Comparison of ENCODE assay signal across 10 cellular contexts in the genomic region with DNA sequence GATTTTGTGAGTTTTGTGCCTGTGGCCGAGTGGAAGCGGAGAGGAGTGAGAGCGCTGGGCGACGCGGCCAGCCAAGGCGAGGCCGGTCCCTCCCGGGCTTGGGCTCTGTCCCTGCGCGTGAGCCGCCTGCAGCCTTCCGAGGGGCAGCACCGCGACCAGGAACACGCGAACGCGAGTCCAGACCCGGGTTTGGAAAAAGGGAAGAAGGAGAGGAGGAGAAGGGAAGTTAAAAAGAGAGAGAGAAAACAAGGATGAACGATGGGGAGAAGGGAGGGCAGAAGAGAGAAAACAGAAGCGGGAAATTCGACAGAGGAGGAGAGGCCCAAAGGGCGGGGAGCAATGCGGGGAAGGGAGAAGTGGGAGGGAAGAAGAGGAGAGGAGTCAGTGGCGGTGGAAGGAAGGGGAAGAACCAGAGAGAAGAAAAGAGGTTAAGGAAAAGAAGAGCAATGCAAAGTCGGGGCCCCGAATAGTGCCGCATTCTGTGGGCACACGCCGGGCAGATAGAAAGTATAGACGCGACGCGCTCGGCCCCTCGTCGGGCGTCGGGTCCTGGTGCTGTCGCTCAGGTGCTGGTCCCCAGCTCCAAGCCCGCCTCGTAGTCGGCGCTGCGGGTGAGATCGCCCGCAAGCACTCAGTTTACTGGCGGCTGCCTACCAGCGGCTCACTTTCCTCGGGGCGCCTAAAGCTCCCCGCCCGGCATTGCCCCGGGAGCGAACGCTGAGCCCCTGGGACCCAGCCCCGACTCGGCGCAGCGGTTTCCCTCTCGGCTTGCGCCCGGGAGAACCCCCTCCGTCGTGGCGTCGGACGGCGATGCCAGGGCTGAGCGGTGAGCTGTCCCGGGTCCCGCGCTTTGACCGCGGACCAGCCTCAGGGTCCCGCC. TPM values are rescaled to one million over a fixed set of nuclear protein-coding genes. Genes with fewer than 3 reads are reported as not detected.
DNase-seq lines count a peak whose midpoint lies in the region; ATAC-seq, FAIRE-seq and TF ChIP-seq lines count a peak whose summit lies in the region.
"Had no signal": no experiment of that assay in that cellular context is flagged by ENCODE, and none has a peak within 500 bp of the region (broad histone marks: within the 10 kb centered on the region; RNA-seq: fewer than 3 reads in every experiment).

No MANE protein-coding gene starts in this region.

- H3K4me1 ChIP-seq in GM23248 (ENCODE audit: insufficient read depth) (0 out of 2 replicates have a peak, but pooled peaks cover 9% of the 10 kb centered on the region), iPS DF 6.9 (ENCODE audit: control insufficient read depth, insufficient read depth, low read length) (peaks cover 4% of the 10 kb centered on the region; the same call in 1 of the 2 replicates), smooth muscle cell (ENCODE audit: low read depth) (peaks cover 14% of the 10 kb centered on the region), testis (peaks cover 23% of the 10 kb centered on the region)

- H3K9me3 Mint-ChIP-seq in activated CD8-positive, alpha-beta T cell treated with anti-CD3 and anti-CD28 coated beads, Interleukin-2, amount 10 ng/mL, durations not matched to agents 7 days and 5 days (ENCODE audit: insufficient read depth), result no peaks in the 10 kb centered on the region

- H3K27ac Mint-ChIP-seq in activated CD8-positive, alpha-beta T cell treated with anti-CD3 and anti-CD28 coated beads, Interleukin-2, amount 10 ng/mL, durations not matched to agents 7 days and 5 days, result no peak overlapping the region

- no peaks in the 10 kb centered on the region for H4K20me1 ChIP-seq in GM23248 (ENCODE audit: insufficient read depth)
- no peaks in the 10 kb centered on the region for H4K20me1 ChIP-seq in smooth muscle cell (ENCODE audit: low read depth)

- TF ChIP-seq CTCF in smooth muscle cell (IDR thresholded peaks at IDR 0.05; ENCODE audit: borderline replicate concordance, insufficient read depth, poor library complexity, severe bottlenecking) (no peak), testis (IDR thresholded peaks at IDR 0.05) (no peak)

- H3K79me2 ChIP-seq in GM23248 (ENCODE audit: insufficient read depth) (no peaks in the 10 kb centered on the region), smooth muscle cell (ENCODE audit: low read depth) (no peaks in the 10 kb centered on the region)

- in situ Hi-C loops in GM23248 (cut with MboI), result no loop called here

- H3K4me3 Mint-ChIP-seq in activated CD8-positive, alpha-beta T cell treated with anti-CD3 and anti-CD28 coated beads, Interleukin-2, amount 10 ng/mL, durations not matched to agents 7 days and 5 days, result peak overlapping the region; percentile 28

- no peaks in the 10 kb centered on the region for H3F3A ChIP-seq in GM23248 (ENCODE audit: insufficient read depth)
- H3F3A ChIP-seq in smooth muscle cell (ENCODE audit: low read depth), result no peaks in the 10 kb centered on the region

- ATAC-seq in activated CD8-positive, alpha-beta T cell treated with anti-CD3 and anti-CD28 coated beads, Interleukin-2, amount 10 ng/mL, durations not matched to agents 7 days and 5 days, result peak; percentile 27
- no peak for ATAC-seq in HG03135 (IDR thresholded peaks at IDR 0.05; ENCODE audit: unreplicated experiment)

- TF ChIP-seq POLR2A in testis (IDR thresholded peaks at IDR 0.05), result no peak
- TF ChIP-seq POLR2A in H54 (IDR thresholded peaks at IDR 0.05; ENCODE audit: low read depth, low read length), result no peak

- no peak for FAIRE-seq in H54 (lab: Jason Lieb, UNC)

- H3K9ac ChIP-seq in GM23248 (no peak overlapping the region), smooth muscle cell (ENCODE audit: low read depth) (no peak overlapping the region)

- H3K36me3 Mint-ChIP-seq in activated CD8-positive, alpha-beta T cell treated with anti-CD3 and anti-CD28 coated beads, Interleukin-2, amount 10 ng/mL, durations not matched to agents 7 days and 5 days (ENCODE audit: low read depth), result no peaks in the 10 kb centered on the region

- H2AFZ ChIP-seq in GM23248 (0 out of 2 replicates have a peak overlapping the region, but pooled peaks have one; percentile 54), smooth muscle cell (ENCODE audit: low read depth) (peak overlapping the region; percentile 53)

- H3K4me3 ChIP-seq in GM23248 (peak overlapping the region; percentile 34), iPS DF 6.9 (ENCODE audit: low read length) (peak overlapping the region; percentile 30; the same call in 1 of the 2 replicates), smooth muscle cell (peak overlapping the region; percentile 60), testis (peak overlapping the region in 1 of 2 donors; percentile 47)

- intact Hi-C loops in testis (cut with DNase I; ENCODE audit: low total_unique reads), result no loop called here

- H3K36me3 ChIP-seq in GM23248 (ENCODE audit: low read depth), result no peaks in the 10 kb centered on the region
- H3K36me3 ChIP-seq in iPS DF 6.9 (ENCODE audit: control insufficient read depth, insufficient read depth, low read length), result no peaks in the 10 kb centered on the region
- H3K36me3 ChIP-seq in smooth muscle cell (ENCODE audit: low read depth), result no peaks in the 10 kb centered on the region
- no peaks in the 10 kb centered on the region for H3K36me3 ChIP-seq in testis (ENCODE audit: low read depth, missing control alignments)

- H3K4me1 Mint-ChIP-seq in activated CD8-positive, alpha-beta T cell treated with anti-CD3 and anti-CD28 coated beads, Interleukin-2, amount 10 ng/mL, durations not matched to agents 7 days and 5 days (ENCODE audit: low read depth), result peaks cover 26% of the 10 kb centered on the region

- DNase-seq in GM23248 (peak; percentile 10), iPS DF 6.9 (ENCODE audit: low read depth, low spot score) (no peak), smooth muscle cell (lab: John Stamatoyannopoulos, UW; ENCODE audit: unreplicated experiment) (no peak), testis (no peak), NCI-H2081 treated with DMSO at 0.1 percent for 48 hours (lab: John Stamatoyannopoulos, UW) (no peak), H54 (ENCODE audit: insufficient read length, low spot score) (no peak)
- no peak for DNase-seq in activated CD8-positive, alpha-beta T cell treated with anti-CD3 and anti-CD28 coated beads, Interleukin-2, amount 10 ng/mL, durations not matched to agents 7 days and 5 days
- DNase-seq: erythroblast, KBM-7 had no signal

- CTCF ChIA-PET in activated CD8-positive, alpha-beta T cell treated with anti-CD3 and anti-CD28 coated beads, Interleukin-2, amount 10 ng/mL, durations not matched to agents 7 days and 5 days (lab: Charles Lee), result no interaction called here

- no peaks in the 10 kb centered on the region for H3K9me2 ChIP-seq in GM23248 (ENCODE audit: insufficient read depth)

- no peaks in the 10 kb centered on the region for H3K9me3 ChIP-seq in GM23248 (ENCODE audit: low read depth)
- H3K9me3 ChIP-seq in iPS DF 6.9 (ENCODE audit: control insufficient read depth, insufficient read depth, low read length), result no peaks in the 10 kb centered on the region
- H3K9me3 ChIP-seq in smooth muscle cell (replicated peaks; ENCODE audit: low read depth), result no peaks in the 10 kb centered on the region
- H3K9me3 ChIP-seq in testis, result no peaks in the 10 kb centered on the region

- H3K27me3 ChIP-seq in GM23248 (replicated peaks; ENCODE audit: insufficient read depth) (peaks cover 96% of the 10 kb centered on the region), iPS DF 6.9 (ENCODE audit: control insufficient read depth, insufficient read depth, low read length) (peaks cover 62% of the 10 kb centered on the region), smooth muscle cell (ENCODE audit: low read depth) (peaks cover 98% of the 10 kb centered on the region), testis (no peaks in the 10 kb centered on the region)

- peak overlapping the region; percentile 45 for H3K4me2 ChIP-seq in GM23248 (ENCODE audit: unreplicated experiment)
- H3K4me2 ChIP-seq in smooth muscle cell, result peak overlapping the region; percentile 93

- POLR2A ChIA-PET in activated CD8-positive, alpha-beta T cell treated with anti-CD3 and anti-CD28 coated beads, Interleukin-2, amount 10 ng/mL, durations not matched to agents 7 days and 5 days (lab: Charles Lee), result no interaction called here

- H3K27ac ChIP-seq in GM23248 (no peak overlapping the region), iPS DF 6.9 (ENCODE audit: low read length) (no peak overlapping the region), smooth muscle cell (ENCODE audit: low read depth) (no peak overlapping the region), testis (no peak overlapping the region)

- H3K27me3 Mint-ChIP-seq in activated CD8-positive, alpha-beta T cell treated with anti-CD3 and anti-CD28 coated beads, Interleukin-2, amount 10 ng/mL, durations not matched to agents 7 days and 5 days (ENCODE audit: low read depth), result peaks cover 82% of the 10 kb centered on the region

- 2 to 4% methylated on average over 65 to 73 of the region's 77 CpGs for WGBS in GM23248 (ENCODE audit: low coverage in 1 of 2, low lambda C conversion rate in 2 of 2, missing lambda C conversion rate in 2 of 2), 2 experiments
- WGBS in iPS DF 6.9 (ENCODE audit: insufficient coverage, insufficient read length), result no CpG with 5 or more reads among the region's 77 CpGs
- WGBS in smooth muscle cell (ENCODE audit: low lambda C conversion rate), result 3% methylated on average over 76 of the region's 77 CpGs
- 2% methylated on average over 56 to 76 of the region's 77 CpGs for WGBS in testis, 2 donors

RNA-seq across cellular contexts. Expression of a gene that starts 2.8 kb away (rescaled TPM):
- not detected in 2 replicates for total RNA-seq in GM23248 (2014; rRNA removed; shearing (Covaris generic))
- polyA plus RNA-seq in GM23248 (2016; fragmentation: Nextera tagmentation; extraction: Ambion mirVana) (not detected in 2 replicates), smooth muscle cell (1.2 and 3.2 TPM in 2 replicates), testis (ENCODE audit: insufficient read depth, low read depth, low replicate concordance) (5.0 TPM)
- total RNA-seq in activated CD8-positive, alpha-beta T cell treated with anti-CD3 and anti-CD28 coated beads, Interleukin-2, amount 10 ng/mL, durations not matched to agents 7 days and 5 days, result not detected
- total RNA-seq in smooth muscle cell (2.2 and 4.8 TPM in 2 replicates), testis (1 to 10 TPM; 4.3 to 4.5 TPM)
